2 cellular contexts compared by ENCODE assay signal in the genomic region with DNA sequence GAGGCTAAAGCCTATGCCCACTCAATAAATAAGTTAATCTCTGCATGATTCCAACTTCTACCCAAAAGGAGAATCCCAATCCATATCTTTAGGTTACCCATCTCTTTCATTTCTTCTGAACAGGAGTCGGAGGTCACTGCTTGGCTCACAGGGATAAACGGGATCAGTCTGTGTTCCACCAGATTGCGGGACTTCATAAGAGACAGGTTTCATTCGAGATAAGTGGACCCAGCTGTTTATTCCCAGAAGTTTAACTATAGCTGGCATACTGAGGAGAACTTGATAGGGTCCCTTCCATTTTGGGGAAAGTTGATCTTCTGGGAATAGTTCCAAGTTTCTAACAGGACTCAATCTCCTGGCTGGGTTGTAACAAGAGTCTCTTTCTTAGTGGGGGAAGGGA.
TF ChIP-seq lines count a peak whose summit lies in the region.

No MANE protein-coding gene starts in this region.

TF ChIP-seq in SK-N-SH, 30 proteins besides CTCF, POLR2A, EP300 and RAD21 (continued from another document):
- TF ChIP-seq GATA2 (CRISPR knock-in tag; IDR thresholded peaks at IDR 0.05), result 0 out of 2 replicates have a peak, but pooled peaks have one; percentile 2
TF ChIP-seq in SK-N-SH: peak in this region for 1.

TF ChIP-seq in SK-N-SH treated with all-trans-retinoic acid at 6 μM for 48 hours, 23 proteins besides CTCF, POLR2A, EP300 and RAD21 (continued from another document):
- TF ChIP-seq, protein P1, sequence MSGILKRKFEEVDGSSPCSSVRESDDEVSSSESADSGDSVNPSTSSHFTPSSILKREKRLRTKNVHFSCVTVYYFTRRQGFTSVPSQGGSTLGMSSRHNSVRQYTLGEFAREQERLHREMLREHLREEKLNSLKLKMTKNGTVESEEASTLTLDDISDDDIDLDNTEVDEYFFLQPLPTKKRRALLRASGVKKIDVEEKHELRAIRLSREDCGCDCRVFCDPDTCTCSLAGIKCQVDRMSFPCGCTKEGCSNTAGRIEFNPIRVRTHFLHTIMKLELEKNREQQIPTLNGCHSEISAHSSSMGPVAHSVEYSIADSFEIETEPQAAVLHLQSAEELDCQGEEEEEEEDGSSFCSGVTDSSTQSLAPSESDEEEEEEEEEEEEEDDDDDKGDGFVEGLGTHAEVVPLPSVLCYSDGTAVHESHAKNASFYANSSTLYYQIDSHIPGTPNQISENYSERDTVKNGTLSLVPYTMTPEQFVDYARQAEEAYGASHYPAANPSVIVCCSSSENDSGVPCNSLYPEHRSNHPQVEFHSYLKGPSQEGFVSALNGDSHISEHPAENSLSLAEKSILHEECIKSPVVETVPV (CRISPR knock-in tag; IDR thresholded peaks at IDR 0.05), result no peak
- TF ChIP-seq BACH2 (CRISPR knock-in tag; IDR thresholded peaks at IDR 0.05; ENCODE audit: borderline replicate concordance), result no peak
- TF ChIP-seq ZFP3 (CRISPR knock-in tag; IDR thresholded peaks at IDR 0.05), result no peak
- TF ChIP-seq SNAI2 (CRISPR knock-in tag; IDR thresholded peaks at IDR 0.05), result no peak
- no peak for TF ChIP-seq PPARA (CRISPR knock-in tag; IDR thresholded peaks at IDR 0.05; ENCODE audit: borderline replicate concordance)
- TF ChIP-seq, protein P2, sequence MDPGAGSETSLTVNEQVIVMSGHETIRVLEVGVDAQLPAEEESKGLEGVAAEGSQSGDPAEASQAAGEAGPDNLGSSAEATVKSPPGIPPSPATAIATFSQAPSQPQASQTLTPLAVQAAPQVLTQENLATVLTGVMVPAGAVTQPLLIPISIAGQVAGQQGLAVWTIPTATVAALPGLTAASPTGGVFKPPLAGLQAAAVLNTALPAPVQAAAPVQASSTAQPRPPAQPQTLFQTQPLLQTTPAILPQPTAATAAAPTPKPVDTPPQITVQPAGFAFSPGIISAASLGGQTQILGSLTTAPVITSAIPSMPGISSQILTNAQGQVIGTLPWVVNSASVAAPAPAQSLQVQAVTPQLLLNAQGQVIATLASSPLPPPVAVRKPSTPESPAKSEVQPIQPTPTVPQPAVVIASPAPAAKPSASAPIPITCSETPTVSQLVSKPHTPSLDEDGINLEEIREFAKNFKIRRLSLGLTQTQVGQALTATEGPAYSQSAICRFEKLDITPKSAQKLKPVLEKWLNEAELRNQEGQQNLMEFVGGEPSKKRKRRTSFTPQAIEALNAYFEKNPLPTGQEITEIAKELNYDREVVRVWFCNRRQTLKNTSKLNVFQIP (CRISPR knock-in tag; IDR thresholded peaks at IDR 0.05; ENCODE audit: borderline replicate concordance, low read depth), result no peak
- no peak for TF ChIP-seq OSR1 (CRISPR knock-in tag; IDR thresholded peaks at IDR 0.05)
- TF ChIP-seq ZNF565 (CRISPR knock-in tag; conservative IDR thresholded peaks at IDR 0.05; ENCODE audit: low read depth), result no peak
- TF ChIP-seq ISL1 (CRISPR knock-in tag; IDR thresholded peaks at IDR 0.05), result no peak
- no peak for TF ChIP-seq GLIS3 (CRISPR knock-in tag; IDR thresholded peaks at IDR 0.05)
- TF ChIP-seq ZNF8 (CRISPR knock-in tag; IDR thresholded peaks at IDR 0.05), result no peak
- TF ChIP-seq TCF4 (CRISPR knock-in tag; IDR thresholded peaks at IDR 0.05; ENCODE audit: borderline replicate concordance), result no peak
- TF ChIP-seq, protein P3, sequence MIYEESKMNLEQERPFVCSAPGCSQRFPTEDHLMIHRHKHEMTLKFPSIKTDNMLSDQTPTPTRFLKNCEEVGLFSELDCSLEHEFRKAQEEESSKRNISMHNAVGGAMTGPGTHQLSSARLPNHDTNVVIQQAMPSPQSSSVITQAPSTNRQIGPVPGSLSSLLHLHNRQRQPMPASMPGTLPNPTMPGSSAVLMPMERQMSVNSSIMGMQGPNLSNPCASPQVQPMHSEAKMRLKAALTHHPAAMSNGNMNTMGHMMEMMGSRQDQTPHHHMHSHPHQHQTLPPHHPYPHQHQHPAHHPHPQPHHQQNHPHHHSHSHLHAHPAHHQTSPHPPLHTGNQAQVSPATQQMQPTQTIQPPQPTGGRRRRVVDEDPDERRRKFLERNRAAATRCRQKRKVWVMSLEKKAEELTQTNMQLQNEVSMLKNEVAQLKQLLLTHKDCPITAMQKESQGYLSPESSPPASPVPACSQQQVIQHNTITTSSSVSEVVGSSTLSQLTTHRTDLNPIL (CRISPR knock-in tag; IDR thresholded peaks at IDR 0.05; ENCODE audit: low read depth), result no peak
